In genomic region chr5:95822408-95823240, GRCh38 we compare ENCODE assay signal across 8 cellular contexts. TPM values are rescaled to one million over a fixed set of nuclear protein-coding genes. Genes with fewer than 3 reads are reported as not detected.
DNase-seq lines count a peak whose midpoint lies in the region; ATAC-seq and TF ChIP-seq lines count a peak whose summit lies in the region.

GLRX (minus strand) TSS chr5:95822726; CDS start chr5:95822662, 64 bp downstream.

- H3K27me3 ChIP-seq in PC-9 (ENCODE audit: insufficient read depth, low read depth), result no peaks in the 10 kb centered on the region

- H3K4me3 Mint-ChIP-seq in neural crest cell, result peak within 1 kb of the TSS; percentile 95

- ATAC-seq in GM19328 (IDR thresholded peaks at IDR 0.05; ENCODE audit: unreplicated experiment), result peak; percentile 32
- ATAC-seq in HG03469 (IDR thresholded peaks at IDR 0.05; ENCODE audit: unreplicated experiment), result peak; percentile 29
- no peak for ATAC-seq in HG02970 (IDR thresholded peaks at IDR 0.05; ENCODE audit: low FRiP score, unreplicated experiment)

- peak within 1 kb of the TSS; percentile 98 for H3K27ac ChIP-seq in PC-9

- intact Hi-C loops in PC-9 (cut with micrococcal nuclease; ENCODE audit: unreplicated experiment), result loop anchor here (1.0 to 2.0 kb wide), 2 partner anchors 21 to 62 kb away; no protein-coding TSS in a partner anchor

- TF ChIP-seq CTCF in PC-9 (conservative IDR thresholded peaks at IDR 0.05) (no peak), neural crest cell (conservative IDR thresholded peaks at IDR 0.05) (no peak)

- H3K36me3 ChIP-seq in PC-9 (ENCODE audit: low read depth), result no peaks in the 10 kb centered on the region

- DNase-seq in D341Med (ENCODE audit: low spot score), result peak; percentile 73
- peak; percentile 66 to 95 for DNase-seq in PC-9
- DNase-seq in activated naive CD4-positive, alpha-beta T cell treated with anti-CD3 and anti-CD28 coated beads, Interleukin-2, amount 50 U/mL, for 16 hours, result peak; percentile 50
- DNase-seq in foreskin melanocyte, result peak; percentile 63
- DNase-seq in neural crest cell (ENCODE audit: low read depth, low spot score), result peak; percentile 38

- no peaks in the 10 kb centered on the region for H3K9me3 Mint-ChIP-seq in neural crest cell

- no peaks in the 10 kb centered on the region for H3K9me2 ChIP-seq in PC-9 (ENCODE audit: insufficient read depth)

- BruUV-seq in PC-9 (replicated peaks; lab: Mats Ljungman, UMichigan), result no TSS peak

- no peaks in the 10 kb centered on the region for H3K9me3 ChIP-seq in PC-9 (ENCODE audit: insufficient read depth, low read depth)

- H4K20me1 ChIP-seq in PC-9 (ENCODE audit: insufficient read depth), result no peaks in the 10 kb centered on the region

- H3K36me3 Mint-ChIP-seq in neural crest cell (ENCODE audit: low read depth), result no peaks in the 10 kb centered on the region

- peaks cover 32% of the 10 kb centered on the region; the same call in 1 of the 2 replicates for H3F3A ChIP-seq in PC-9 (ENCODE audit: insufficient read depth, low read depth)

- POLR2A ChIA-PET in PC-9 (lab: Charles Lee; ENCODE audit: unreplicated experiment), result interaction anchor here (0.5 to 0.6 kb wide), 4 partner anchors 16 to 1049 kb away, joined by 3 to 12 read pairs (median 5); no protein-coding TSS in a partner anchor

- peaks cover 19% of the 10 kb centered on the region for H3K79me2 ChIP-seq in PC-9 (ENCODE audit: low read depth)

- H3K4me1 ChIP-seq in PC-9 (replicated peaks; ENCODE audit: insufficient read depth), result peaks cover 32% of the 10 kb centered on the region

- CTCF ChIA-PET in PC-9 (lab: Charles Lee), result interaction anchor here (0.9 to 1.2 kb wide), 3 partner anchors 14 to 41 kb away, joined by 3 to 6 read pairs (median 4); no protein-coding TSS in a partner anchor

- H3K27me3 Mint-ChIP-seq in neural crest cell (ENCODE audit: low read depth), result no peaks in the 10 kb centered on the region

- peak within 1 kb of the TSS; percentile 44 for H3K27ac Mint-ChIP-seq in neural crest cell (ENCODE audit: unreplicated experiment)

- peaks cover 40% of the 10 kb centered on the region for H3K4me1 Mint-ChIP-seq in neural crest cell

- H3K4me3 ChIP-seq in PC-9, result peak within 1 kb of the TSS; percentile 79

- peak within 1 kb of the TSS; percentile 83 for H2AFZ ChIP-seq in PC-9

- H3K4me2 ChIP-seq in PC-9, result peak within 1 kb of the TSS; percentile 76

RNA-seq across cellular contexts. Expression of gene GLRX, which starts in this region (rescaled TPM):
- total RNA-seq in PC-9 (2021) (23.0 and 25.5 TPM in 2 replicates), neural crest cell (10.3 and 10.4 TPM in 2 replicates)
